14 cellular contexts compared by ENCODE assay signal in the genomic region with DNA sequence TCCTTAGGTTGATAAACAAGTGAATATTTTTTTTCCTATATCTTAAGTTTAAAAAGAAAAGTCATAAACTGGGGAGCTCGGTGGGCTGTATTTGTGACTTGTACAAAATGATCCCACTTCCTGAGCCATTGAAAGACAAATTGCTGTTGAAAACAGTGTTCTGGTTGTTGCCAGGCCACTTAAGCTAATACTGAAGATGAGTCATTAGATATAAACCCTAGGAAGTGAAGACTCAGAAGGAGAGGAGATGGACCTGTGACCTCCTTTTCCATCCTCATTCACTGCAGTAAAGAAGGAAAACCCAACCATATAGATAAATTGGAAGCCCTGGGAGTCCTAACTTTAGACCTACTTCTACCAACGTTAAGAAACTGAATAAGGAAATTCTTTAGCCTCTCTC. TPM values are rescaled to one million over a fixed set of nuclear protein-coding genes. Genes with fewer than 3 reads are reported as not detected.
DNase-seq lines count a peak whose midpoint lies in the region; ATAC-seq, FAIRE-seq and TF ChIP-seq lines count a peak whose summit lies in the region.
"Had no signal": no experiment of that assay in that cellular context is flagged by ENCODE, and none has a peak within 500 bp of the region (broad histone marks: within the 10 kb centered on the region; RNA-seq: fewer than 3 reads in every experiment).

No MANE protein-coding gene starts in this region.

- ATAC-seq in omental fat pad (ENCODE audit: low FRiP score) (peak; percentile 74), right cardiac atrium (no peak), left ventricle myocardium superior (no peak)
- no peak for ATAC-seq in activated T-helper 17 cell treated with anti-CD3 and anti-CD28 coated beads, Interleukin-2, amount 50 U/mL, for 72 hours (replicated peaks)
- ATAC-seq: stimulated activated naive B cell treated with anti-CD40 and anti-IgM and Interleukin-4, amounts not matched to agents 10 μg/mL and 1 μg/mL and 100 μg/mL, for 72 hours had no signal

- peak overlapping the region in 3 of 4 donors; percentile 39 to 46 (median 43) for H3K27ac ChIP-seq in esophagus muscularis mucosa (replicated peaks in 1 of 4)
- no peak overlapping the region for H3K27ac ChIP-seq in right cardiac atrium (ENCODE audit: low read length)
- H3K27ac ChIP-seq in stomach, result no peak overlapping the region
- H3K27ac ChIP-seq: KMS-11 had no signal

- H3K4me1 Mint-ChIP-seq in activated T-helper 17 cell treated with anti-CD3 and anti-CD28 coated beads, Interleukin-2, amount 50 U/mL, for 72 hours, result no peaks in the 10 kb centered on the region
- H3K4me1 Mint-ChIP-seq: CD4-positive, alpha-beta memory T cell; immature natural killer cell; stimulated activated naive B cell treated with anti-CD40 and anti-IgM and Interleukin-4, amounts not matched to agents 10 μg/mL and 1 μg/mL and 100 μg/mL, for 72 hours had no signal

- H3K4me3 Mint-ChIP-seq in activated T-helper 17 cell treated with anti-CD3 and anti-CD28 coated beads, Interleukin-2, amount 50 U/mL, for 72 hours, result no peak overlapping the region
- H3K4me3 Mint-ChIP-seq: CD4-positive, alpha-beta memory T cell; immature natural killer cell; stimulated activated naive B cell treated with anti-CD40 and anti-IgM and Interleukin-4, amounts not matched to agents 10 μg/mL and 1 μg/mL and 100 μg/mL, for 72 hours had no signal

- H3K9me3 ChIP-seq in esophagus muscularis mucosa (no peaks in the 10 kb centered on the region), right cardiac atrium (ENCODE audit: control insufficient read depth, low read length) (no peaks in the 10 kb centered on the region), stomach (no peaks in the 10 kb centered on the region)

- peaks cover 6% of the 10 kb centered on the region for H3K27me3 Mint-ChIP-seq in activated T-helper 17 cell treated with anti-CD3 and anti-CD28 coated beads, Interleukin-2, amount 50 U/mL, for 72 hours

- no peak overlapping the region for H3K4me3 ChIP-seq in esophagus muscularis mucosa
- H3K4me3 ChIP-seq in right cardiac atrium (ENCODE audit: low read length), result no peak overlapping the region
- H3K4me3 ChIP-seq in stomach, result no peak overlapping the region

- TF ChIP-seq POLR2A in esophagus muscularis mucosa (IDR thresholded peaks at IDR 0.05; ENCODE audit: low read depth), result no peak
- TF ChIP-seq POLR2A in stomach (IDR thresholded peaks at IDR 0.05), result no peak

- DNase-seq in ELR (ENCODE audit: low read depth) (peak; percentile 87), RCC 7860 (ENCODE audit: low spot score) (peak; percentile 87), esophagus muscularis mucosa (ENCODE audit: extremely low spot score) (no peak), omental fat pad (ENCODE audit: low spot score) (no peak), right cardiac atrium (no peak), stomach (no peak), left ventricle myocardium superior (no peak)
- DNase-seq: amygdala; CD4-positive, alpha-beta memory T cell; immature natural killer cell; stimulated activated naive B cell treated with anti-CD40 and anti-IgM and Interleukin-4, amounts not matched to agents 10 μg/mL and 1 μg/mL and 100 μg/mL, for 72 hours; T-helper 9 cell had no signal

- WGBS in esophagus muscularis mucosa, result 73% methylated on average over 2 of the region's 2 CpGs
- 60% methylated on average over 2 of the region's 2 CpGs for WGBS in right cardiac atrium
- 62 to 70% (median 70%) methylated on average over 2 of the region's 2 CpGs for WGBS in stomach, 5 donors

- no peak overlapping the region for H3K27ac Mint-ChIP-seq in activated T-helper 17 cell treated with anti-CD3 and anti-CD28 coated beads, Interleukin-2, amount 50 U/mL, for 72 hours
- H3K27ac Mint-ChIP-seq: CD4-positive, alpha-beta memory T cell; immature natural killer cell; stimulated activated naive B cell treated with anti-CD40 and anti-IgM and Interleukin-4, amounts not matched to agents 10 μg/mL and 1 μg/mL and 100 μg/mL, for 72 hours had no signal

- H3K4me1 ChIP-seq in esophagus muscularis mucosa (no peaks in the 10 kb centered on the region), right cardiac atrium (ENCODE audit: control insufficient read depth, insufficient read depth, low read length) (no peaks in the 10 kb centered on the region), stomach (no peaks in the 10 kb centered on the region)

- H3K27me3 ChIP-seq in esophagus muscularis mucosa (no peaks in the 10 kb centered on the region), right cardiac atrium (ENCODE audit: control insufficient read depth, insufficient read depth) (no peaks in the 10 kb centered on the region), stomach (no peaks in the 10 kb centered on the region)

- TF ChIP-seq EP300 in esophagus muscularis mucosa (IDR thresholded peaks at IDR 0.05), result no peak
- no peak for TF ChIP-seq EP300 in stomach (IDR thresholded peaks at IDR 0.05)

- H3K9me3 Mint-ChIP-seq in activated T-helper 17 cell treated with anti-CD3 and anti-CD28 coated beads, Interleukin-2, amount 50 U/mL, for 72 hours, result no peaks in the 10 kb centered on the region
- H3K9me3 Mint-ChIP-seq: CD4-positive, alpha-beta memory T cell; stimulated activated naive B cell treated with anti-CD40 and anti-IgM and Interleukin-4, amounts not matched to agents 10 μg/mL and 1 μg/mL and 100 μg/mL, for 72 hours had no signal

- intact Hi-C loops in esophagus muscularis mucosa (cut with DNase I), result no loop called here
- intact Hi-C loops in right cardiac atrium (cut with DNase I), result no loop called here
- intact Hi-C loops in stomach (cut with DNase I; ENCODE audit: low total_unique reads), result no loop called here
- intact Hi-C loops in left ventricle myocardium superior (cut with micrococcal nuclease), result no loop called here

- no peak for TF ChIP-seq CTCF in esophagus muscularis mucosa (IDR thresholded peaks at IDR 0.05)
- no peak for TF ChIP-seq CTCF in omental fat pad (IDR thresholded peaks at IDR 0.05)
- TF ChIP-seq CTCF in stomach (IDR thresholded peaks at IDR 0.05), result no peak

- no peaks in the 10 kb centered on the region for H3K36me3 Mint-ChIP-seq in activated T-helper 17 cell treated with anti-CD3 and anti-CD28 coated beads, Interleukin-2, amount 50 U/mL, for 72 hours (ENCODE audit: low read depth)
- H3K36me3 Mint-ChIP-seq: CD4-positive, alpha-beta memory T cell; immature natural killer cell; stimulated activated naive B cell treated with anti-CD40 and anti-IgM and Interleukin-4, amounts not matched to agents 10 μg/mL and 1 μg/mL and 100 μg/mL, for 72 hours had no signal

- FAIRE-seq in RCC 7860 (lab: Jason Lieb, UNC), result no peak

- H3K36me3 ChIP-seq in esophagus muscularis mucosa (no peaks in the 10 kb centered on the region), stomach (no peaks in the 10 kb centered on the region)

RNA-seq across cellular contexts. Expression of gene SERPINE2, which starts 46.2 kb away (rescaled TPM):
- total RNA-seq in esophagus muscularis mucosa (100 to 1,000 TPM in 1 of 4 donors, 10 to 100 TPM in 3; 20.4 to 126 (median 42.1) TPM), omental fat pad (10 to 100 TPM in 3 of 4 donors, 1 to 10 TPM in 1; 6.8 to 91.5 (median 25.6) TPM), right cardiac atrium (10 to 100 TPM; 15.4 to 49.4 (median 25.6) TPM), stomach (10 to 100 TPM in 3 of 5 donors, 1 to 10 TPM in 1, not detected in 1; 5.1 to 27.4 (median 11.5) TPM), left ventricle myocardium superior (6.0 TPM)
- total RNA-seq in activated T-helper 17 cell treated with anti-CD3 and anti-CD28 coated beads, Interleukin-2, amount 50 U/mL, for 72 hours, result 10 to 100 TPM in 1 of 2 donors, 1 to 10 TPM in 1; 3.3 to 25.4 TPM
- polyA plus RNA-seq in right cardiac atrium (24.2 TPM), stomach (10 to 100 TPM in 1 of 3 donors, 1 to 10 TPM in 2; 1.8 to 12.9 (median 8.3) TPM)

Comparison
In these comparisons a context has a peak if more than half of its experiments do, and no peak if none do; other contexts are left out.
1. DNase-seq: peak in ELR (single experiment) and RCC 7860 (single experiment); none in esophagus muscularis mucosa (single experiment), omental fat pad (single experiment), right cardiac atrium (0 of 3), stomach (single experiment) and left ventricle myocardium superior (single experiment).
2. H3K27ac ChIP-seq: peak in esophagus muscularis mucosa (3 of 4); none in right cardiac atrium (single experiment) and stomach (0 of 5).